1 cellular context compared by ENCODE assay signal in the genomic region with DNA sequence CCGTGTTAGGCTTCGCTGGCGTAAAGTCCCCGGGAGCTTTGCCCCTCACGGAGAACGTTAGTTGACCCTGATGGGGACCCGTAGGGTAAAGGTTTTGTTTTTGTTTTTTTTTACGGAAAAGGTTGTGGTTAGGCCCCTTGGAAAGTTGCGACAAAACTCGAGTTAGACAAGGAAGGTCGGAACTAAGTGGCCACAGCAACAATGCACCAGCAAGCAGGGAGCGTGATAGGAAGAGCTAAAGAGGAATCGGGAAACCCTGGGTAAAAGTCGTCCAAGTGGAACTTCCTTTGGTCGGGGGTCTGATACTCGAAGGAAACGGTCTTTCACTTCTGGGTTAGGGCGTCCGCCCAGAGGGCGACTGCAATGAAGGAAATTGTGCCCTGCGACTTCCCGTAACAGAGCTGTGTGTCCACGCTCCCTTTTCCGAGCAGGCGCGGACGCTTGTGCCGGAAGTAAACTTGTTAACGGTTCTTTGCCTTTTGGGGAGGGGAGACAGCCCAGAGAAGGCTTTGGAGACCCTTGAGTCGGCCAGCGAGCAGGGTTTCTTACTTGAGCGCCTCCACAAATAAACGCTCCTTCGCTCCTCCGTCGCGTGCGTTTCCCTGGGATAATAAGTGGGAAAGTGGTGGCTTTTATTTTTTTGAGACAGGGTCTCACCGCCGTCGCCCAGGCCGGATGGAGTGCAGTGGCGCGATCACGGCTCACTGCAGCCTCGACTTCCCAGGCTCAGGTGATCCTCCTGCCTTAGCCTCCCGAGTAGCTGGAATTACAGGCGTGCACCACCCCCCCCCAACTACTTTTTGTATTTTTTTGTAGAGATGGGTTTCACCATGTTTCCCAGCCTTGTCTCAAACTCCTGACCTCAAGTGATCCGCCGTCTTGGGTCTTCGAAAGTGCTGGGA.
TF ChIP-seq lines count a peak whose summit lies in the region.

No MANE protein-coding gene starts in this region.

TF ChIP-seq in HepG2, 621 proteins besides CTCF, POLR2A, EP300 and RAD21 (continues in another document):
- peak; percentile 36; the same call in 1 of the 2 replicates for TF ChIP-seq MAZ (IDR thresholded peaks at IDR 0.05; ENCODE audit: borderline replicate concordance, low read depth, low read length)
- peak; percentile 93 for TF ChIP-seq MAZ (CRISPR knock-in tag; IDR thresholded peaks at IDR 0.05; ENCODE audit: low read depth)
- no peak; the same call in 1 of the 2 replicates for TF ChIP-seq ZNF746 (CRISPR knock-in tag; IDR thresholded peaks at IDR 0.05)
- TF ChIP-seq CAMTA2 (CRISPR knock-in tag; IDR thresholded peaks at IDR 0.05; ENCODE audit: borderline replicate concordance) = no peak
- peak; percentile 71 for TF ChIP-seq PAXIP1 (CRISPR knock-in tag; conservative IDR thresholded peaks at IDR 0.05)
- TF ChIP-seq ZNF572 (CRISPR knock-in tag; IDR thresholded peaks at IDR 0.05) = no peak
- TF ChIP-seq ZNF614 (CRISPR knock-in tag; IDR thresholded peaks at IDR 0.05; ENCODE audit: borderline replicate concordance) = peak; percentile 69; the same call in 1 of the 2 replicates
- no peak; the same call in 1 of the 2 replicates for TF ChIP-seq SMAD1 (CRISPR knock-in tag; IDR thresholded peaks at IDR 0.05; ENCODE audit: borderline replicate concordance, low read depth)
- TF ChIP-seq ZNF512B (CRISPR knock-in tag; IDR thresholded peaks at IDR 0.05; ENCODE audit: borderline replicate concordance) = 0 out of 2 replicates have a peak, but pooled peaks have one; percentile 20
- 0 out of 2 replicates have a peak, but pooled peaks have one; percentile 54 for TF ChIP-seq ZNF556 (CRISPR knock-in tag; IDR thresholded peaks at IDR 0.05; ENCODE audit: borderline replicate concordance)
- no peak for TF ChIP-seq PBX2 (CRISPR knock-in tag; IDR thresholded peaks at IDR 0.05)
- no peak for TF ChIP-seq ZNF75D (CRISPR knock-in tag; IDR thresholded peaks at IDR 0.05; ENCODE audit: borderline replicate concordance)
- TF ChIP-seq ZNF883 (CRISPR knock-in tag; IDR thresholded peaks at IDR 0.05; ENCODE audit: not compliant biosample characterization) = no peak
- TF ChIP-seq KLF16 (CRISPR knock-in tag; IDR thresholded peaks at IDR 0.05) = no peak
- no peak for TF ChIP-seq ZNF451 (CRISPR knock-in tag; IDR thresholded peaks at IDR 0.05)
- TF ChIP-seq MTF2 (CRISPR knock-in tag; IDR thresholded peaks at IDR 0.05; ENCODE audit: borderline replicate concordance) = no peak
- TF ChIP-seq BCL6 (CRISPR knock-in tag; IDR thresholded peaks at IDR 0.05) = peak; percentile 62; the same call in 1 of the 2 replicates
- TF ChIP-seq HIVEP1 (CRISPR knock-in tag; IDR thresholded peaks at IDR 0.05) = no peak; the same call in 1 of the 2 replicates
- TF ChIP-seq MTERF4 (CRISPR knock-in tag; IDR thresholded peaks at IDR 0.05) = peak; percentile 94; the same call in 1 of the 2 replicates
- TF ChIP-seq ZNF275 (CRISPR knock-in tag; IDR thresholded peaks at IDR 0.05; ENCODE audit: borderline replicate concordance) = peak; percentile 63; the same call in 1 of the 2 replicates
- TF ChIP-seq, protein P1, sequence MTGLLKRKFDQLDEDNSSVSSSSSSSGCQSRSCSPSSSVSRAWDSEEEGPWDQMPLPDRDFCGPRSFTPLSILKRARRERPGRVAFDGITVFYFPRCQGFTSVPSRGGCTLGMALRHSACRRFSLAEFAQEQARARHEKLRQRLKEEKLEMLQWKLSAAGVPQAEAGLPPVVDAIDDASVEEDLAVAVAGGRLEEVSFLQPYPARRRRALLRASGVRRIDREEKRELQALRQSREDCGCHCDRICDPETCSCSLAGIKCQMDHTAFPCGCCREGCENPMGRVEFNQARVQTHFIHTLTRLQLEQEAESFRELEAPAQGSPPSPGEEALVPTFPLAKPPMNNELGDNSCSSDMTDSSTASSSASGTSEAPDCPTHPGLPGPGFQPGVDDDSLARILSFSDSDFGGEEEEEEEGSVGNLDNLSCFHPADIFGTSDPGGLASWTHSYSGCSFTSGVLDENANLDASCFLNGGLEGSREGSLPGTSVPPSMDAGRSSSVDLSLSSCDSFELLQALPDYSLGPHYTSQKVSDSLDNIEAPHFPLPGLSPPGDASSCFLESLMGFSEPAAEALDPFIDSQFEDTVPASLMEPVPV (CRISPR knock-in tag; IDR thresholded peaks at IDR 0.05) = peak; percentile 86
- TF ChIP-seq CENPX (CRISPR knock-in tag; IDR thresholded peaks at IDR 0.05) = no peak
- TF ChIP-seq ZNF589 (CRISPR knock-in tag; conservative IDR thresholded peaks at IDR 0.05) = peak; percentile 73
- TF ChIP-seq, protein P2, sequence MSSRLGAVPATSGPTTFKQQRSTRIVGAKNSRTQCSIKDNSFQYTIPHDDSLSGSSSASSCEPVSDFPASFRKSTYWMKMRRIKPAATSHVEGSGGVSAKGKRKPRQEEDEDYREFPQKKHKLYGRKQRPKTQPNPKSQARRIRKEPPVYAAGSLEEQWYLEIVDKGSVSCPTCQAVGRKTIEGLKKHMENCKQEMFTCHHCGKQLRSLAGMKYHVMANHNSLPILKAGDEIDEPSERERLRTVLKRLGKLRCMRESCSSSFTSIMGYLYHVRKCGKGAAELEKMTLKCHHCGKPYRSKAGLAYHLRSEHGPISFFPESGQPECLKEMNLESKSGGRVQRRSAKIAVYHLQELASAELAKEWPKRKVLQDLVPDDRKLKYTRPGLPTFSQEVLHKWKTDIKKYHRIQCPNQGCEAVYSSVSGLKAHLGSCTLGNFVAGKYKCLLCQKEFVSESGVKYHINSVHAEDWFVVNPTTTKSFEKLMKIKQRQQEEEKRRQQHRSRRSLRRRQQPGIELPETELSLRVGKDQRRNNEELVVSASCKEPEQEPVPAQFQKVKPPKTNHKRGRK (CRISPR knock-in tag; IDR thresholded peaks at IDR 0.05) = no peak
- TF ChIP-seq BCLAF1 (IDR thresholded peaks at IDR 0.05) = no peak
- no peak for TF ChIP-seq ZNF253 (CRISPR knock-in tag; IDR thresholded peaks at IDR 0.05; ENCODE audit: borderline replicate concordance)
- TF ChIP-seq TSC22D2 (CRISPR knock-in tag; IDR thresholded peaks at IDR 0.05; ENCODE audit: borderline replicate concordance) = peak; percentile 91
- TF ChIP-seq GTF3A (CRISPR knock-in tag; conservative IDR thresholded peaks at IDR 0.05) = 0 out of 2 replicates have a peak, but pooled peaks have one; percentile 65
- peak; percentile 53; the same call in 1 of the 2 replicates for TF ChIP-seq ZNF501 (CRISPR knock-in tag; IDR thresholded peaks at IDR 0.05)
- 0 out of 2 replicates have a peak, but pooled peaks have one; percentile 3 for TF ChIP-seq ZNF460 (CRISPR knock-in tag; IDR thresholded peaks at IDR 0.05; ENCODE audit: borderline replicate concordance)
- 0 out of 2 replicates have a peak, but pooled peaks have one; percentile 48 for TF ChIP-seq RXRB (CRISPR knock-in tag; IDR thresholded peaks at IDR 0.05; ENCODE audit: borderline replicate concordance)
- TF ChIP-seq ARNT2 (CRISPR knock-in tag; IDR thresholded peaks at IDR 0.05; ENCODE audit: low read depth) = peak; percentile 82; the same call in 1 of the 2 replicates
- no peak; the same call in none of the 2 replicates for TF ChIP-seq ZC3H4 (CRISPR knock-in tag; IDR thresholded peaks at IDR 0.05; ENCODE audit: borderline replicate concordance)
- no peak for TF ChIP-seq IKZF4 (CRISPR knock-in tag; IDR thresholded peaks at IDR 0.05; ENCODE audit: borderline replicate concordance, low read depth, not compliant biosample characterization)
- no peak; the same call in 1 of the 2 replicates for TF ChIP-seq ZNF34 (CRISPR knock-in tag; IDR thresholded peaks at IDR 0.05; ENCODE audit: borderline replicate concordance)
- TF ChIP-seq ZNF598 (CRISPR knock-in tag; IDR thresholded peaks at IDR 0.05; ENCODE audit: borderline replicate concordance) = 0 out of 2 replicates have a peak, but pooled peaks have one; percentile 4
- TF ChIP-seq ZFAT (CRISPR knock-in tag; conservative IDR thresholded peaks at IDR 0.05) = no peak
